Comparison of ENCODE assay signal across 16 cellular contexts in the genomic region with DNA sequence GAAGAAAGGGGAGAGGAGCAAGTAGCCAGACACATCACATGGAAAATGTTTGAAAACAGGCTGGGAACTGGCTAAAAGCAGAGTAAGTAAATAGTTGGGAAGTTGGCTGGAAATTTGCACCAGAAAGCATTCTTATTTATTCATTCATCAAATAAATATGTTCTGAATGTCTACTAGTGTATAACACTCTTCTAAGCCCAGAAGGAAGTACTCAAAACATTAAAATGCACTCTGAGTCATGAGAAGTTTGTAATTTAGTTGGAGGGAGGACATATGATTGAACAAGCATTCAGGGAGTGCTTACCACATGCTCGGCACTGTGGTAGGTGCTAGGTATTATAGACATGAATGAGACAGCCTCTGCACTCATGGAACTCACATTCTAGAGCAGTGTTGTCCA. TPM values are rescaled to one million over a fixed set of nuclear protein-coding genes. Genes with fewer than 3 reads are reported as not detected.
DNase-seq lines count a peak whose midpoint lies in the region; TF ChIP-seq lines count a peak whose summit lies in the region.
"Had no signal": no experiment of that assay in that cellular context is flagged by ENCODE, and none has a peak within 500 bp of the region (broad histone marks: within the 10 kb centered on the region; RNA-seq: fewer than 3 reads in every experiment).

No MANE protein-coding gene starts in this region.

- no peaks in the 10 kb centered on the region for H3K4me1 Mint-ChIP-seq in MCF 10A (ENCODE audit: insufficient read depth, unreplicated experiment)
- H3K4me1 Mint-ChIP-seq in T-helper 2 cell treated with Interferon-gamma antibody and Interleukin-4, amounts not matched to agents 5 μg/mL and 100 μg/mL, for 36 hours (ENCODE audit: low read depth) = no peaks in the 10 kb centered on the region
- H3K4me1 Mint-ChIP-seq: H9 had no signal

- CTCF ChIA-PET in MCF 10A (lab: Yijun Ruan, JAX) = interaction anchor here (0.6 kb wide), 1 partner anchor 500 kb away, joined by 3 read pairs; no protein-coding TSS in a partner anchor

- H3K4me3 ChIP-seq in breast epithelium (no peak overlapping the region), vagina (no peak overlapping the region), prostate gland (no peak overlapping the region)
- H3K4me3 ChIP-seq: spleen had no signal

- no peaks in the 10 kb centered on the region for H3K4me1 ChIP-seq in breast epithelium
- no peaks in the 10 kb centered on the region for H3K4me1 ChIP-seq in vagina
- H3K4me1 ChIP-seq in prostate gland (replicated peaks) = no peaks in the 10 kb centered on the region
- H3K4me1 ChIP-seq: Caco-2, spleen had no signal

- H3K4me3 Mint-ChIP-seq in MCF 10A (ENCODE audit: unreplicated experiment) = no peak overlapping the region
- H3K4me3 Mint-ChIP-seq in T-helper 2 cell treated with Interferon-gamma antibody and Interleukin-4, amounts not matched to agents 5 μg/mL and 100 μg/mL, for 36 hours = no peak overlapping the region
- H3K4me3 Mint-ChIP-seq: H9 had no signal

- TF ChIP-seq POLR2A in breast epithelium (IDR thresholded peaks at IDR 0.05) (no peak), vagina (IDR thresholded peaks at IDR 0.05) (no peak), prostate gland (IDR thresholded peaks at IDR 0.05) (no peak)

- intact Hi-C loops in MCF 10A (cut with micrococcal nuclease) = no loop called here
- intact Hi-C loops in breast epithelium (cut with DNase I; ENCODE audit: low total_unique reads) = no loop called here
- intact Hi-C loops in vagina (cut with DNase I) = no loop called here
- intact Hi-C loops in prostate gland (cut with DNase I) = no loop called here

- H3K27ac Mint-ChIP-seq in MCF 10A (ENCODE audit: low read depth, unreplicated experiment) = no peak overlapping the region
- H3K27ac Mint-ChIP-seq in T-helper 2 cell treated with Interferon-gamma antibody and Interleukin-4, amounts not matched to agents 5 μg/mL and 100 μg/mL, for 36 hours = no peak overlapping the region
- H3K27ac Mint-ChIP-seq: H9 had no signal

- no TSS peak for BruUV-seq in MCF 10A (replicated peaks; lab: Mats Ljungman, UMichigan)

- H3K27me3 ChIP-seq in breast epithelium (no peaks in the 10 kb centered on the region), vagina (no peaks in the 10 kb centered on the region), prostate gland (replicated peaks; ENCODE audit: insufficient read depth) (no peaks in the 10 kb centered on the region)
- H3K27me3 ChIP-seq: brain microvascular endothelial cell had no signal

- no peaks in the 10 kb centered on the region for H3K27me3 Mint-ChIP-seq in MCF 10A (ENCODE audit: insufficient read depth, unreplicated experiment)
- peaks cover 6% of the 10 kb centered on the region for H3K27me3 Mint-ChIP-seq in T-helper 2 cell treated with Interferon-gamma antibody and Interleukin-4, amounts not matched to agents 5 μg/mL and 100 μg/mL, for 36 hours (ENCODE audit: low read depth)

- no peaks in the 10 kb centered on the region for H3K36me3 Mint-ChIP-seq in MCF 10A (ENCODE audit: insufficient read depth, unreplicated experiment)
- H3K36me3 Mint-ChIP-seq in T-helper 2 cell treated with Interferon-gamma antibody and Interleukin-4, amounts not matched to agents 5 μg/mL and 100 μg/mL, for 36 hours (ENCODE audit: low read depth) = no peaks in the 10 kb centered on the region

- no peaks in the 10 kb centered on the region for H3K9me3 Mint-ChIP-seq in MCF 10A (ENCODE audit: unreplicated experiment)
- no peaks in the 10 kb centered on the region for H3K9me3 Mint-ChIP-seq in T-helper 2 cell treated with Interferon-gamma antibody and Interleukin-4, amounts not matched to agents 5 μg/mL and 100 μg/mL, for 36 hours
- H3K9me3 Mint-ChIP-seq: H9 had no signal

- TF ChIP-seq CTCF in MCF 10A (IDR thresholded peaks at IDR 0.05; ENCODE audit: unreplicated experiment) = no peak
- TF ChIP-seq CTCF in breast epithelium (IDR thresholded peaks at IDR 0.05) = no peak
- no peak for TF ChIP-seq CTCF in vagina (IDR thresholded peaks at IDR 0.05)
- no peak for TF ChIP-seq CTCF in prostate gland (IDR thresholded peaks at IDR 0.05)

- DNase-seq in MCF 10A (ENCODE audit: unreplicated experiment) (peak; percentile 27), breast epithelium (ENCODE audit: low spot score in 2 of 2) (no peak), dedifferentiated amniotic fluid mesenchymal stem cell (ENCODE audit: extremely low spot score) (peak; percentile 82), kidney tubule cell (ENCODE audit: low spot score) (peak; percentile 77), vagina (ENCODE audit: extremely low spot score in 2 of 2) (no peak), KG1 (lab: John Stamatoyannopoulos, UW) (no peak), prostate gland (ENCODE audit: low spot score) (no peak)
- DNase-seq in T-helper 2 cell treated with Interferon-gamma antibody and Interleukin-4, amounts not matched to agents 5 μg/mL and 100 μg/mL, for 36 hours (ENCODE audit: low spot score) = no peak
- DNase-seq: activated gamma-delta T cell; brain microvascular endothelial cell; Caco-2; effector memory CD4-positive, alpha-beta T cell; H9; occipital lobe; spleen had no signal

- H3K36me3 ChIP-seq in breast epithelium (no peaks in the 10 kb centered on the region), vagina (no peaks in the 10 kb centered on the region), prostate gland (no peaks in the 10 kb centered on the region)
- H3K36me3 ChIP-seq: brain microvascular endothelial cell, spleen had no signal

- POLR2A ChIA-PET in MCF 10A (lab: Yijun Ruan, JAX) = no interaction called here

- H3K27ac ChIP-seq in breast epithelium (no peak overlapping the region), vagina (peak overlapping the region; percentile 46), prostate gland (peak overlapping the region in 1 of 2 donors; percentile 21)
- H3K27ac ChIP-seq: 22Rv1, brain microvascular endothelial cell, spleen had no signal

- H3K9me3 ChIP-seq in breast epithelium = no peaks in the 10 kb centered on the region
- H3K9me3 ChIP-seq in vagina = no peaks in the 10 kb centered on the region
- H3K9me3 ChIP-seq in prostate gland = no peaks in the 10 kb centered on the region
- H3K9me3 ChIP-seq: Caco-2, spleen had no signal

- WGBS in prostate gland = 38% methylated on average over 1 of the region's 1 CpG

RNA-seq across cellular contexts. Expression of gene CNNM1, which starts 37.0 kb away (rescaled TPM):
- 0.10 TPM in 1 of 2 replicates, not detected in the other for total RNA-seq in MCF 10A (2022)
- under 1 TPM; 0.64 to 0.98 (median 0.88) TPM for total RNA-seq in breast epithelium
- total RNA-seq in vagina = 2.5 TPM
- 10 to 100 TPM in 1 of 2 donors, 1 to 10 TPM in 1; 4.2 to 36.1 TPM for total RNA-seq in prostate gland
- total RNA-seq: Caco-2 had no signal

RNA-seq across cellular contexts. Expression of gene HPSE2, which starts 56.5 kb away (rescaled TPM):
- total RNA-seq in MCF 10A (2022) = not detected in 2 replicates
- 1 to 10 TPM; 2.7 to 8.0 (median 5.9) TPM for total RNA-seq in breast epithelium
- total RNA-seq in vagina = 10.6 TPM
- 1 to 10 TPM; 2.4 to 4.7 TPM for total RNA-seq in prostate gland
- total RNA-seq: Caco-2, occipital lobe had no signal

Comparison
In these comparisons a context has a peak if more than half of its experiments do, and no peak if none do; other contexts are left out.
1. DNase-seq: peak in MCF 10A (single experiment), dedifferentiated amniotic fluid mesenchymal stem cell (single experiment) and kidney tubule cell (single experiment); none in breast epithelium (0 of 2), vagina (0 of 2), KG1 (single experiment), prostate gland (single experiment) and T-helper 2 cell treated with Interferon-gamma antibody and Interleukin-4, amounts not matched to agents 5 μg/mL and 100 μg/mL, for 36 hours (single experiment).